8 cellular contexts compared by ENCODE assay signal in genomic region chr1:149884433-149885363, GRCh38. TPM values are rescaled to one million over a fixed set of nuclear protein-coding genes. Genes with fewer than 3 reads are reported as not detected.
A peak's percentile ranks its signal among the peaks of the same experiment; 100 is the strongest.
DNase-seq lines count a peak whose midpoint lies in the region; ATAC-seq, FAIRE-seq and TF ChIP-seq lines count a peak whose summit lies in the region.

No MANE protein-coding gene starts in this region.

- H3K36me3 ChIP-seq in tibial nerve = no peaks in the 10 kb centered on the region

- peaks cover 1% of the 10 kb centered on the region for H3K36me3 Mint-ChIP-seq in activated CD8-positive, alpha-beta memory T cell treated with anti-CD3 and anti-CD28 coated beads, Interleukin-2, amount 10 ng/mL, durations not matched to agents 7 days and 5 days

- TF ChIP-seq CTCF in A549 (IDR thresholded peaks at IDR 0.05) = no peak; the same call in 2 of the 3 replicates
- no peak for TF ChIP-seq CTCF in tibial nerve (IDR thresholded peaks at IDR 0.05)

- WGBS in A549 (ENCODE audit: missing lambda C conversion rate) = 6% methylated on average over 9 of the region's 9 CpGs
- 5% methylated on average over 9 of the region's 9 CpGs for WGBS in tibial nerve, 2 donors

- H3K4me3 ChIP-seq in A549 (peak overlapping the region; percentile 54), tibial nerve (peak overlapping the region; percentile 63 to 83 (median 72))

- POLR2A ChIA-PET in A549 (lab: Yijun Ruan, JAX) = interaction anchor here (3.6 to 4.8 kb wide), 3 partner anchors 36 to 126 kb away, joined by 24 to 70 read pairs (median 32); partner anchors contain the start of genes MTMR11 and OTUD7B

- H3K27me3 ChIP-seq in tibial nerve = no peaks in the 10 kb centered on the region

- TF ChIP-seq EP300 in A549 (IDR thresholded peaks at IDR 0.05) = no peak
- no peak for TF ChIP-seq EP300 in tibial nerve (IDR thresholded peaks at IDR 0.05)

- H3K27ac Mint-ChIP-seq in activated CD8-positive, alpha-beta memory T cell treated with anti-CD3 and anti-CD28 coated beads, Interleukin-2, amount 10 ng/mL, durations not matched to agents 7 days and 5 days = no peak overlapping the region

- no peaks in the 10 kb centered on the region for H3K9me3 ChIP-seq in A549
- H3K9me3 ChIP-seq in tibial nerve = no peaks in the 10 kb centered on the region

- in situ Hi-C loops in G401 (cut with HindIII; ENCODE audit: low sequenced_read_pairs) = loop anchor here (25.0 kb wide), 1 partner anchor 178 kb away; the partner anchor contains the start of gene VPS45

- CTCF ChIA-PET in A549 (lab: Yijun Ruan, JAX) = interaction anchor here (1.1 kb wide), 2 partner anchors 169 to 303 kb away, joined by 3 to 4 read pairs; no protein-coding TSS in a partner anchor
- CTCF ChIA-PET in activated CD8-positive, alpha-beta memory T cell treated with anti-CD3 and anti-CD28 coated beads, Interleukin-2, amount 10 ng/mL, durations not matched to agents 7 days and 5 days (lab: Charles Lee) = interaction anchor here (0.8 kb wide), 1 partner anchor 302 kb away, joined by 3 read pairs; no protein-coding TSS in a partner anchor

- no peak overlapping the region for H3K4me3 Mint-ChIP-seq in activated CD8-positive, alpha-beta memory T cell treated with anti-CD3 and anti-CD28 coated beads, Interleukin-2, amount 10 ng/mL, durations not matched to agents 7 days and 5 days

- peaks cover 19% of the 10 kb centered on the region for H3K4me1 Mint-ChIP-seq in activated CD8-positive, alpha-beta memory T cell treated with anti-CD3 and anti-CD28 coated beads, Interleukin-2, amount 10 ng/mL, durations not matched to agents 7 days and 5 days

- no peaks in the 10 kb centered on the region for H3K9me3 Mint-ChIP-seq in activated CD8-positive, alpha-beta memory T cell treated with anti-CD3 and anti-CD28 coated beads, Interleukin-2, amount 10 ng/mL, durations not matched to agents 7 days and 5 days (ENCODE audit: low read depth)

- peak overlapping the region; percentile 72 to 94 for H3K27ac ChIP-seq in A549
- peak overlapping the region; percentile 95 to 100 (median 96) for H3K27ac ChIP-seq in tibial nerve

- DNase-seq in A549 (ENCODE audit: low read depth in 1 of 2, low spot score in 1 of 2) (peak in 1 of 2 experiments; percentile 55), G401 (ENCODE audit: low spot score) (peak; percentile 61), NCI-H2196 treated with DMSO at 0.1 percent for 48 hours (lab: John Stamatoyannopoulos, UW; ENCODE audit: unreplicated experiment) (peak; percentile 47), kidney tubule cell (ENCODE audit: low spot score) (peak; percentile 29), tibial nerve (ENCODE audit: low spot score in 2 of 2) (no peak), T1000 (lab: John Stamatoyannopoulos, UW) (no peak)
- peak; percentile 70 for DNase-seq in activated CD8-positive, alpha-beta memory T cell treated with anti-CD3 and anti-CD28 coated beads, Interleukin-2, amount 10 ng/mL, durations not matched to agents 7 days and 5 days

- peak overlapping the region; percentile 85 for H3K4me2 ChIP-seq in A549

- H3K4me1 ChIP-seq in A549 = peaks cover 22% of the 10 kb centered on the region
- H3K4me1 ChIP-seq in tibial nerve = peaks cover 0 to 26% (median 14%) of the 10 kb centered on the region in 4 donors

- no peak for FAIRE-seq in A549 (lab: Jason Lieb, UNC)

- no peak for TF ChIP-seq RAD21 in A549 (conservative IDR thresholded peaks at IDR 0.05 in 1 of 2, IDR thresholded peaks at IDR 0.05 in 1 of 2)

- TF ChIP-seq POLR2A in A549 (IDR thresholded peaks at IDR 0.05; ENCODE audit: low read length) = no peak
- no peak for TF ChIP-seq POLR2A in tibial nerve (IDR thresholded peaks at IDR 0.05)

- ATAC-seq in A549 = no peak
- ATAC-seq in activated CD8-positive, alpha-beta memory T cell treated with anti-CD3 and anti-CD28 coated beads, Interleukin-2, amount 10 ng/mL, durations not matched to agents 7 days and 5 days = no peak
- ATAC-seq in GM21529 (IDR thresholded peaks at IDR 0.05; ENCODE audit: unreplicated experiment) = no peak

- peaks cover 2% of the 10 kb centered on the region for H3K27me3 Mint-ChIP-seq in activated CD8-positive, alpha-beta memory T cell treated with anti-CD3 and anti-CD28 coated beads, Interleukin-2, amount 10 ng/mL, durations not matched to agents 7 days and 5 days

TF ChIP-seq in A549, 52 proteins besides CTCF, POLR2A, EP300 and RAD21:
- TF ChIP-seq HOXA7 (CRISPR knock-in tag; IDR thresholded peaks at IDR 0.05) = no peak
- peak; percentile 27 for TF ChIP-seq MAFK (IDR thresholded peaks at IDR 0.05; ENCODE audit: partially characterized antibody)

RNA-seq across cellular contexts. Expression of gene BOLA1, which starts 14.7 kb away (rescaled TPM):
- polyA plus RNA-seq in A549 (2011; rRNA removed) = 26.7 and 27.5 TPM in 2 replicates
- 52.7 and 54.8 TPM in 2 replicates for polyA plus RNA-seq in A549 (2012; cell fraction: cytosol; rRNA removed)
- polyA plus RNA-seq in A549 (2012; cell fraction: nucleus; rRNA removed) = 39.5 and 45.1 TPM in 2 replicates
- polyA plus RNA-seq in A549 (2017; fragmentation: RNase III; extraction: RNeasy Plus Mini Kit Qiagen cat#74134 plus additional on column Dnase treatment) = 22.8 to 25.4 TPM (median 23.7 TPM) in 3 replicates
- polyA minus RNA-seq in A549 (2011; rRNA and poly(A)+ RNA removed) = 2.6 and 2.8 TPM in 2 replicates
- 2.0 TPM in 1 of 2 replicates, not detected in the other for total RNA-seq in G401 (2014; rRNA removed; shearing (Covaris generic))
- total RNA-seq in activated CD8-positive, alpha-beta memory T cell treated with anti-CD3 and anti-CD28 coated beads, Interleukin-2, amount 10 ng/mL, durations not matched to agents 7 days and 5 days = 10 to 100 TPM; 24.4 to 28.6 TPM
- total RNA-seq in tibial nerve = 10 to 100 TPM; 28.5 to 81.9 (median 57.8) TPM

RNA-seq across cellular contexts. Expression of gene SV2A, which starts 32.9 kb away (rescaled TPM):
- 0.04 and 0.05 TPM in 2 replicates for polyA plus RNA-seq in A549 (2011; rRNA removed)
- polyA plus RNA-seq in A549 (2012; cell fraction: cytosol; rRNA removed) = 0.12 TPM in 2 replicates
- 0.37 and 0.62 TPM in 2 replicates for polyA plus RNA-seq in A549 (2012; cell fraction: nucleus; rRNA removed)
- polyA plus RNA-seq in A549 (2017; fragmentation: RNase III; extraction: RNeasy Plus Mini Kit Qiagen cat#74134 plus additional on column Dnase treatment) = 0.07 to 0.13 TPM (median 0.08 TPM) in 3 replicates
- 0.10 and 0.17 TPM in 2 replicates for polyA minus RNA-seq in A549 (2011; rRNA and poly(A)+ RNA removed)
- 26.9 and 36.8 TPM in 2 replicates for total RNA-seq in G401 (2014; rRNA removed; shearing (Covaris generic))
- 10 to 100 TPM; 15.8 to 17.1 TPM for total RNA-seq in activated CD8-positive, alpha-beta memory T cell treated with anti-CD3 and anti-CD28 coated beads, Interleukin-2, amount 10 ng/mL, durations not matched to agents 7 days and 5 days
- total RNA-seq in tibial nerve = 1 to 10 TPM in 2 of 4 donors, under 1 TPM in 2; 0.66 to 2.7 (median 1.8) TPM

RNA-seq across cellular contexts. Expression of gene SF3B4, which starts 42.9 kb away (rescaled TPM):
- 71.2 and 95.1 TPM in 2 replicates for polyA plus RNA-seq in A549 (2011; rRNA removed)
- 72.5 and 101 TPM in 2 replicates for polyA plus RNA-seq in A549 (2012; cell fraction: cytosol; rRNA removed)
- polyA plus RNA-seq in A549 (2012; cell fraction: nucleus; rRNA removed) = 146 TPM in 2 replicates
- 92.3 to 97.7 TPM (median 94.6 TPM) in 3 replicates for polyA plus RNA-seq in A549 (2017; fragmentation: RNase III; extraction: RNeasy Plus Mini Kit Qiagen cat#74134 plus additional on column Dnase treatment)
- 73.2 and 78.5 TPM in 2 replicates for polyA minus RNA-seq in A549 (2011; rRNA and poly(A)+ RNA removed)
- total RNA-seq in G401 (2014; rRNA removed; shearing (Covaris generic)) = 20.3 and 23.3 TPM in 2 replicates
- total RNA-seq in activated CD8-positive, alpha-beta memory T cell treated with anti-CD3 and anti-CD28 coated beads, Interleukin-2, amount 10 ng/mL, durations not matched to agents 7 days and 5 days = 100 to 1,000 TPM in 1 of 2 experiments, 10 to 100 TPM in 1; 79.4 to 109 TPM
- total RNA-seq in tibial nerve = 10 to 100 TPM in 2 of 4 donors, 1 to 10 TPM in 2; 6.3 to 14.3 (median 9.7) TPM

RNA-seq across cellular contexts. Expression of gene MTMR11, which starts 52.0 kb away (rescaled TPM):
- 31.2 and 34.8 TPM in 2 replicates for polyA plus RNA-seq in A549 (2011; rRNA removed)
- polyA plus RNA-seq in A549 (2012; cell fraction: cytosol; rRNA removed) = 9.7 and 11.3 TPM in 2 replicates
- 40.4 and 50.0 TPM in 2 replicates for polyA plus RNA-seq in A549 (2012; cell fraction: nucleus; rRNA removed)
- 10.9 to 16.2 TPM (median 14.5 TPM) in 3 replicates for polyA plus RNA-seq in A549 (2017; fragmentation: RNase III; extraction: RNeasy Plus Mini Kit Qiagen cat#74134 plus additional on column Dnase treatment)
- polyA minus RNA-seq in A549 (2011; rRNA and poly(A)+ RNA removed) = 50.3 and 50.4 TPM in 2 replicates
- total RNA-seq in G401 (2014; rRNA removed; shearing (Covaris generic)) = 7.8 and 8.4 TPM in 2 replicates
- total RNA-seq in activated CD8-positive, alpha-beta memory T cell treated with anti-CD3 and anti-CD28 coated beads, Interleukin-2, amount 10 ng/mL, durations not matched to agents 7 days and 5 days = 1 to 10 TPM; 2.0 to 2.9 TPM
- 10 to 100 TPM; 10.3 to 21.4 (median 13.6) TPM for total RNA-seq in tibial nerve

Comparison
In these comparisons a context has a peak if more than half of its experiments do, and no peak if none do; other contexts are left out.
1. DNase-seq: peak in G401 (single experiment), NCI-H2196 treated with DMSO at 0.1 percent for 48 hours (single experiment), activated CD8-positive, alpha-beta memory T cell treated with anti-CD3 and anti-CD28 coated beads, Interleukin-2, amount 10 ng/mL, durations not matched to agents 7 days and 5 days (single experiment) and kidney tubule cell (single experiment); none in tibial nerve (0 of 2) and T1000 (single experiment).